17 cellular contexts compared by ENCODE assay signal in genomic region chr1:20148571-20149500, GRCh38. TPM values are rescaled to one million over a fixed set of nuclear protein-coding genes. Genes with fewer than 3 reads are reported as not detected.
DNase-seq lines count a peak whose midpoint lies in the region; ATAC-seq and TF ChIP-seq lines count a peak whose summit lies in the region.
"Had no signal": no experiment of that assay in that cellular context is flagged by ENCODE, and none has a peak within 500 bp of the region (broad histone marks: within the 10 kb centered on the region; RNA-seq: fewer than 3 reads in every experiment).

No MANE protein-coding gene starts in this region.

- no peak overlapping the region for H3K9ac ChIP-seq in neuronal stem cell (ENCODE audit: low read depth, low read length, poor library complexity)

- ATAC-seq in Right ventricle myocardium inferior (no peak), upper lobe of right lung (no peak)
- ATAC-seq: GM23338 had no signal

- no peak overlapping the region for H2BK12ac ChIP-seq in neuronal stem cell (ENCODE audit: low read length)

- no peaks in the 10 kb centered on the region for H3K9me3 Mint-ChIP-seq in chondrocyte (ENCODE audit: low read depth)
- H3K9me3 Mint-ChIP-seq: CD4-positive, CD25-positive, alpha-beta regulatory T cell; GM23338 had no signal

- intact Hi-C loops in cardiac septum (cut with DNase I) = no loop called here
- intact Hi-C loops in Right ventricle myocardium inferior (cut with DNase I) = no loop called here
- intact Hi-C loops in upper lobe of right lung (cut with DNase I) = no loop called here

- H3K27me3 ChIP-seq in neuronal stem cell (ENCODE audit: control insufficient read depth in 3 of 3, insufficient read depth in 3 of 3, low read depth in 1 of 3, low read length in 3 of 3) (peaks cover 0 to 3% (median 0%) of the 10 kb centered on the region in 3 experiments), upper lobe of right lung (no peaks in the 10 kb centered on the region)
- H3K27me3 ChIP-seq: BLaER1 treated with 17β-estradiol and CSF1 and Interleukin-3, amounts not matched to agents 10 nM and 100 nM had no signal

- no peaks in the 10 kb centered on the region for H3K36me3 Mint-ChIP-seq in chondrocyte (ENCODE audit: low read depth)
- H3K36me3 Mint-ChIP-seq: CD4-positive, CD25-positive, alpha-beta regulatory T cell had no signal

- H3K9me3 ChIP-seq in neuronal stem cell (replicated peaks in 1 of 2; ENCODE audit: control insufficient read depth in 2 of 2, insufficient read depth in 1 of 2, low read depth in 1 of 2, low read length in 2 of 2) = no peaks in the 10 kb centered on the region
- no peaks in the 10 kb centered on the region for H3K9me3 ChIP-seq in upper lobe of right lung
- H3K9me3 ChIP-seq: BLaER1 treated with 17β-estradiol and CSF1 and Interleukin-3, amounts not matched to agents 10 nM and 100 nM; HAP-1 had no signal

- H3K4me1 ChIP-seq in neuronal stem cell (ENCODE audit: control insufficient read depth in 2 of 2, insufficient read depth in 1 of 2, low read depth in 1 of 2, low read length in 2 of 2) (peaks cover 0 to 1% of the 10 kb centered on the region in 2 donors), upper lobe of right lung (peaks cover 14% of the 10 kb centered on the region)
- H3K4me1 ChIP-seq: HAP-1 had no signal

- no peak overlapping the region for H2BK15ac ChIP-seq in neuronal stem cell (ENCODE audit: low read length)

- TF ChIP-seq CTCF in chondrocyte (IDR thresholded peaks at IDR 0.05) (no peak), upper lobe of right lung (IDR thresholded peaks at IDR 0.05) (no peak)

- peaks cover 17% of the 10 kb centered on the region for H3K27me3 Mint-ChIP-seq in chondrocyte (ENCODE audit: low read depth)
- H3K27me3 Mint-ChIP-seq: CD4-positive, CD25-positive, alpha-beta regulatory T cell had no signal

- H3K36me3 ChIP-seq in neuronal stem cell (replicated peaks in 1 of 2; ENCODE audit: control insufficient read depth in 2 of 2, insufficient read depth in 2 of 2, low read length in 2 of 2) (no peaks in the 10 kb centered on the region), upper lobe of right lung (no peaks in the 10 kb centered on the region)
- H3K36me3 ChIP-seq: BLaER1 treated with 17β-estradiol and CSF1 and Interleukin-3, amounts not matched to agents 10 nM and 100 nM; HAP-1 had no signal

- H3K27ac Mint-ChIP-seq in chondrocyte (ENCODE audit: unreplicated experiment) = no peak overlapping the region
- H3K27ac Mint-ChIP-seq: CD4-positive, CD25-positive, alpha-beta regulatory T cell; GM23338 had no signal

- no CpG with 5 or more reads among the region's 13 CpGs for WGBS in neuronal stem cell (ENCODE audit: extremely low coverage in 2 of 2, insufficient read length in 2 of 2, insufficient replicate concordance in 1 of 2), 2 donors

- H3K27ac ChIP-seq in neuronal stem cell (replicated peaks; ENCODE audit: low read length) (no peak overlapping the region), upper lobe of right lung (no peak overlapping the region)
- H3K27ac ChIP-seq: BLaER1 treated with 17β-estradiol and CSF1 and Interleukin-3, amounts not matched to agents 10 nM and 100 nM had no signal

- peaks cover 3% of the 10 kb centered on the region for H3K4me1 Mint-ChIP-seq in chondrocyte (ENCODE audit: low read depth)

- H4K8ac ChIP-seq in neuronal stem cell (ENCODE audit: low read depth, low read length) = no peak overlapping the region

- H3K4me3 Mint-ChIP-seq in chondrocyte (ENCODE audit: unreplicated experiment) = no peak overlapping the region
- H3K4me3 Mint-ChIP-seq: CD4-positive, CD25-positive, alpha-beta regulatory T cell; GM23338 had no signal

- H3K4ac ChIP-seq in neuronal stem cell (ENCODE audit: low read length) = no peak overlapping the region

- H2AFZ ChIP-seq in neuronal stem cell (ENCODE audit: low read length) = no peak overlapping the region
- H2AFZ ChIP-seq: GM23338 had no signal

- H3K4me2 ChIP-seq in neuronal stem cell (ENCODE audit: insufficient read depth, low read length, poor library complexity, severe bottlenecking) = no peak overlapping the region
- H3K4me2 ChIP-seq: GM23338 had no signal

- no peak overlapping the region for H4K91ac ChIP-seq in neuronal stem cell (ENCODE audit: low read depth, low read length, poor library complexity)

- no peak overlapping the region for H2BK5ac ChIP-seq in neuronal stem cell (ENCODE audit: low read length)

- H3K23ac ChIP-seq in neuronal stem cell (ENCODE audit: low read depth, low read length, poor library complexity) = no peak overlapping the region

- H3K4me3 ChIP-seq in neuronal stem cell (ENCODE audit: low read length in 2 of 2) (no peak overlapping the region), upper lobe of right lung (no peak overlapping the region)
- H3K4me3 ChIP-seq: BLaER1 treated with 17β-estradiol and CSF1 and Interleukin-3, amounts not matched to agents 10 nM and 100 nM; GM23338; HAP-1 had no signal

- peak overlapping the region; percentile 34 for H2AK5ac ChIP-seq in neuronal stem cell (ENCODE audit: low read depth, low read length)

- H3K18ac ChIP-seq in neuronal stem cell (ENCODE audit: low read length) = no peak overlapping the region

- DNase-seq in cardiac septum (ENCODE audit: low spot score) (peak; percentile 44), Right ventricle myocardium inferior (ENCODE audit: missing footprints) (no peak), chondrocyte (ENCODE audit: low spot score) (peak; percentile 70), neuronal stem cell (ENCODE audit: low spot score) (no peak), upper lobe of right lung (peak; percentile 38), inferior parietal cortex (ENCODE audit: extremely low spot score) (no peak)
- no peak for DNase-seq in effector CD8-positive, alpha-beta T cell (lab: John Stamatoyannopoulos, UW)
- DNase-seq in stimulated activated CD4-positive, alpha-beta T cell treated with anti-CD3 and anti-CD28 coated beads, Interleukin-2, amount 100 ng/mL, for 24 hours = no peak
- DNase-seq: ACHN; CD4-positive, CD25-positive, alpha-beta regulatory T cell; DMS 273 treated with DMSO at 0.1 percent for 48 hours had no signal

- H2BK120ac ChIP-seq in neuronal stem cell (ENCODE audit: low read depth, low read length) = no peak overlapping the region

- no peaks in the 10 kb centered on the region for H3K79me1 ChIP-seq in neuronal stem cell (ENCODE audit: low read depth, low read length)

- H3K14ac ChIP-seq in neuronal stem cell (ENCODE audit: low read length) = no peak overlapping the region

RNA-seq across cellular contexts. Expression of gene PLA2G2F, which starts 9.7 kb away (rescaled TPM):
- total RNA-seq in cardiac septum = not detected
- not detected for total RNA-seq in Right ventricle myocardium inferior
- total RNA-seq in chondrocyte = not detected in 3 replicates
- polyA plus RNA-seq in neuronal stem cell (2013, experiment 1 of 2) = not detected
- polyA plus RNA-seq in neuronal stem cell (2013, experiment 2 of 2) = not detected
- not detected for total RNA-seq in upper lobe of right lung
- total RNA-seq: A172; CD4-positive, CD25-positive, alpha-beta regulatory T cell; Daoy; GM23338 had no signal
- polyA plus RNA-seq: CD4-positive, CD25-positive, alpha-beta regulatory T cell; GM23338 had no signal

RNA-seq across cellular contexts. Expression of gene PLA2G2D, which starts 29.5 kb away (rescaled TPM):
- not detected for total RNA-seq in cardiac septum
- total RNA-seq in Right ventricle myocardium inferior = not detected
- total RNA-seq in chondrocyte = not detected in 3 replicates
- not detected for polyA plus RNA-seq in neuronal stem cell (2013, experiment 1 of 2)
- not detected for polyA plus RNA-seq in neuronal stem cell (2013, experiment 2 of 2)
- total RNA-seq in upper lobe of right lung = not detected
- total RNA-seq: A172; CD4-positive, CD25-positive, alpha-beta regulatory T cell; Daoy; GM23338; HT-29 had no signal
- polyA plus RNA-seq: CD4-positive, CD25-positive, alpha-beta regulatory T cell; GM23338 had no signal

RNA-seq across cellular contexts. Expression of gene UBXN10, which starts 37.1 kb away (rescaled TPM):
- total RNA-seq in cardiac septum (0.30 TPM), Right ventricle myocardium inferior (1.9 TPM), chondrocyte (not detected in 3 replicates), upper lobe of right lung (0.87 TPM)
- 0.50 TPM for polyA plus RNA-seq in neuronal stem cell (2013, experiment 1 of 2)
- 0.55 TPM for polyA plus RNA-seq in neuronal stem cell (2013, experiment 2 of 2)
- total RNA-seq: A172 had no signal

RNA-seq across cellular contexts. Expression of gene PLA2G2C, which starts 37.5 kb away (rescaled TPM):
- total RNA-seq in cardiac septum = not detected
- total RNA-seq in Right ventricle myocardium inferior = not detected
- total RNA-seq in chondrocyte = not detected in 3 replicates
- not detected for polyA plus RNA-seq in neuronal stem cell (2013, experiment 1 of 2)
- not detected for polyA plus RNA-seq in neuronal stem cell (2013, experiment 2 of 2)
- not detected for total RNA-seq in upper lobe of right lung
- total RNA-seq: A172; CD4-positive, CD25-positive, alpha-beta regulatory T cell; Daoy; GM23338; HT-29 had no signal
- polyA plus RNA-seq: CD4-positive, CD25-positive, alpha-beta regulatory T cell; GM23338 had no signal

Comparison
In these comparisons a context has a peak if more than half of its experiments do, and no peak if none do; other contexts are left out.
1. DNase-seq: peak in cardiac septum (single experiment), chondrocyte (single experiment) and upper lobe of right lung (single experiment); none in Right ventricle myocardium inferior (single experiment), neuronal stem cell (single experiment), effector CD8-positive, alpha-beta T cell (single experiment), inferior parietal cortex (single experiment) and stimulated activated CD4-positive, alpha-beta T cell treated with anti-CD3 and anti-CD28 coated beads, Interleukin-2, amount 100 ng/mL, for 24 hours (0 of 2).